Comparison of ENCODE assay signal across 10 cellular contexts in the genomic region with DNA sequence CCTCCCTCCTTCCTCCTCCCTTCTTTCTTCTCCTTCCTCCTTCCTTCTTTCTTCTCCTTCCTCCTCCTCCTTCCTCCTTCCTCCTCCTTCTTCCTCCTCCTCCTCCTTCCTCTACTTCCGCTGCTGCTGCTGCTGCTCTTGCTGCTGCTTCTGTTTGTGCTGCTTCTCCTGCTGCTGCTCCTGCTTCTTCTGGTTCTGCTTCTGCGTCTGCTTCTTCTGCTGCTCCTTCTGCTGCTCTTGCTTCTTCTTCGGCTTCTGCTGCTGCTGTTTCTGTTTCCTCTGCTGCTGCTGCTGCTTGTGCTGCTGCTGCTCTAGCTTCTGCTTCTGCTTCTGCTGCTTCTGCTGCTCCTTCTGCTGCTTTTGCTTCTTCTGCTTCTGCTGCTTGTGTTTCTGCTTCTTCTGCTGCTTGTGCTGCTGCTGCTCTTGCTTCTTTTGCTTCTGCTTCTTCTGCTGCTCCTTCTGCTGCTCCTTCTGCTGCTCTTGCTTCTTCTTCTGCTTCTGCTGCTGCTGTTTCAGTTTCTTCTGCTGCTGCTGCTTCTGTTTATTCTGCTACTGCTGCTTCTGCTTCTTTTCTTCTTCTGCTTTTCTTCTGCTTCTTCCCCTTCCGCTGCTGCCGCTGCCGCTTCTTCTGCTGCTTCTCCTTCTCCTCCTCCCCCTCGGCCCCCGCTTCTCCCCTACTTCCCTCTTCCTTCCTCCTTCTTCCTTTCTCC. TPM values are rescaled to one million over a fixed set of nuclear protein-coding genes. Genes with fewer than 3 reads are reported as not detected.
DNase-seq lines count a peak whose midpoint lies in the region; ATAC-seq and TF ChIP-seq lines count a peak whose summit lies in the region.
"Had no signal": no experiment of that assay in that cellular context is flagged by ENCODE, and none has a peak within 500 bp of the region (broad histone marks: within the 10 kb centered on the region; RNA-seq: fewer than 3 reads in every experiment).

No MANE protein-coding gene starts in this region.

- peaks cover 38% of the 10 kb centered on the region for H3K79me2 ChIP-seq in mammary epithelial cell (ENCODE audit: insufficient read depth, low read length)

- H3K27ac Mint-ChIP-seq in IgD-negative memory B cell (peak overlapping the region; percentile 44 to 86 (median 82)), HFFc6 (no peak overlapping the region)
- H3K27ac Mint-ChIP-seq in activated CD4-positive, alpha-beta memory T cell treated with anti-CD3 and anti-CD28 coated beads, Interleukin-2, amount 10 ng/mL, durations not matched to agents 7 days and 5 days = peak overlapping the region; percentile 91

- peak; percentile 27 for DNase-seq in activated CD4-positive, alpha-beta memory T cell treated with anti-CD3 and anti-CD28 coated beads, Interleukin-2, amount 10 ng/mL, durations not matched to agents 7 days and 5 days
- DNase-seq in right lobe of liver = peak in 2 of 3 donors; percentile 46 to 66
- DNase-seq in HFFc6 = no peak
- DNase-seq in mammary epithelial cell = no peak
- DNase-seq in H4 (ENCODE audit: low spot score) = no peak
- DNase-seq: NCI-H1092 treated with DMSO at 0.1 percent for 48 hours, SK-N-SH had no signal

- no peaks in the 10 kb centered on the region for H3K27me3 ChIP-seq in BLaER1 treated with 17β-estradiol and CSF1 and Interleukin-3, amounts not matched to agents 10 nM and 100 nM
- H3K27me3 ChIP-seq in right lobe of liver (no peaks in the 10 kb centered on the region), mammary epithelial cell (ENCODE audit: insufficient read depth, low read length) (no peaks in the 10 kb centered on the region)

- 20% methylated on average over 8 of the region's 8 CpGs for WGBS in right lobe of liver (ENCODE audit: insufficient coverage, low coverage, low lambda C conversion rate, missing lambda C conversion rate)
- 88% methylated on average over 5 of the region's 8 CpGs for WGBS in mammary epithelial cell (ENCODE audit: low coverage, missing lambda C conversion rate)

- in situ Hi-C loops in mammary epithelial cell (cut with MboI; ENCODE audit: low sequenced_read_pairs in 2 of 2) = no loop called here

- H3K4me3 ChIP-seq in BLaER1 treated with 17β-estradiol and CSF1 and Interleukin-3, amounts not matched to agents 10 nM and 100 nM = peak overlapping the region in 9 of 10 experiments; percentile 8 to 54 (median 44); a peak in 14 of 20 replicates
- H3K4me3 ChIP-seq in right lobe of liver (no peak overlapping the region), mammary epithelial cell (replicated peaks in 1 of 3; ENCODE audit: insufficient read depth in 1 of 3, low read depth in 2 of 3, low read length in 3 of 3) (no peak overlapping the region)

- peak overlapping the region in 9 of 11 experiments; percentile 43 to 76 (median 58); a peak in 17 of 22 replicates for H3K9ac ChIP-seq in BLaER1 treated with 17β-estradiol and CSF1 and Interleukin-3, amounts not matched to agents 10 nM and 100 nM
- no peak overlapping the region for H3K9ac ChIP-seq in mammary epithelial cell (ENCODE audit: insufficient read depth, low read length)
- H3K9ac ChIP-seq: SK-N-SH had no signal

- ATAC-seq in right lobe of liver (peak in 3 of 4 donors; percentile 27 to 41 (median 35)), GM18858 (IDR thresholded peaks at IDR 0.05; ENCODE audit: unreplicated experiment) (no peak)

- peak overlapping the region; percentile 56 to 94 (median 82); a peak in 21 of 22 replicates for H3K4me2 ChIP-seq in BLaER1 treated with 17β-estradiol and CSF1 and Interleukin-3, amounts not matched to agents 10 nM and 100 nM
- H3K4me2 ChIP-seq in mammary epithelial cell (ENCODE audit: insufficient read depth, low read depth, low read length) = no peak overlapping the region
- H3K4me2 ChIP-seq: SK-N-SH had no signal

- peaks cover 0 to 4% (median 0%) of the 10 kb centered on the region in 11 experiments; a peak in 1 of 22 replicates for H3K9me3 ChIP-seq in BLaER1 treated with 17β-estradiol and CSF1 and Interleukin-3, amounts not matched to agents 10 nM and 100 nM (replicated peaks in 1 of 11)
- H3K9me3 ChIP-seq in right lobe of liver (no peaks in the 10 kb centered on the region), mammary epithelial cell (replicated peaks; ENCODE audit: insufficient read depth, low read length) (no peaks in the 10 kb centered on the region)
- H3K9me3 ChIP-seq: SK-N-SH had no signal

- H3K36me3 Mint-ChIP-seq in IgD-negative memory B cell (peaks cover 6% of the 10 kb centered on the region), HFFc6 (ENCODE audit: low read depth) (peaks cover 27% of the 10 kb centered on the region)
- H3K36me3 Mint-ChIP-seq in activated CD4-positive, alpha-beta memory T cell treated with anti-CD3 and anti-CD28 coated beads, Interleukin-2, amount 10 ng/mL, durations not matched to agents 7 days and 5 days (ENCODE audit: low read depth) = peaks cover 75% of the 10 kb centered on the region

- peaks cover 26 to 39% (median 30%) of the 10 kb centered on the region in 10 experiments for H3K4me1 ChIP-seq in BLaER1 treated with 17β-estradiol and CSF1 and Interleukin-3, amounts not matched to agents 10 nM and 100 nM
- H3K4me1 ChIP-seq in right lobe of liver (no peaks in the 10 kb centered on the region), mammary epithelial cell (ENCODE audit: insufficient read depth, low read length) (no peaks in the 10 kb centered on the region)

- H3K4me3 Mint-ChIP-seq in IgD-negative memory B cell (peak overlapping the region; percentile 57 to 93 (median 83)), HFFc6 (no peak overlapping the region)
- H3K4me3 Mint-ChIP-seq in activated CD4-positive, alpha-beta memory T cell treated with anti-CD3 and anti-CD28 coated beads, Interleukin-2, amount 10 ng/mL, durations not matched to agents 7 days and 5 days = peak overlapping the region; percentile 79

- intact Hi-C loops in right lobe of liver (cut with DNase I) (no loop called here), mammary epithelial cell (cut with micrococcal nuclease) (no loop called here)

- no TSS peak for BruUV-seq in mammary epithelial cell (replicated peaks; lab: Mats Ljungman, UMichigan)

- TF ChIP-seq CTCF in right lobe of liver (IDR thresholded peaks at IDR 0.05) (no peak), HFFc6 (IDR thresholded peaks at IDR 0.05) (no peak), mammary epithelial cell (conservative IDR thresholded peaks at IDR 0.05 in 1 of 2, IDR thresholded peaks at IDR 0.05 in 1 of 2; ENCODE audit: extremely low read depth in 1 of 2, insufficient read depth in 1 of 2, low read depth in 1 of 2, low read length in 2 of 2) (no peak)

- POLR2A ChIA-PET in activated CD4-positive, alpha-beta memory T cell treated with anti-CD3 and anti-CD28 coated beads, Interleukin-2, amount 10 ng/mL, durations not matched to agents 7 days and 5 days (lab: Charles Lee) = interaction anchor here (0.9 to 3.7 kb wide), 5 partner anchors 9 to 289 kb away, joined by 3 to 19 read pairs (median 6); partner anchors contain the start of genes C2orf42, MXD1, PCBP1 and SNRNP27

- dilution Hi-C loops in mammary epithelial cell (cut with HindIII; ENCODE audit: low sequenced_read_pairs) = loop anchor here (25.0 kb wide), 1 partner anchor 360 kb away; the partner anchor contains the start of gene PCYOX1

- CTCF ChIA-PET in activated CD4-positive, alpha-beta memory T cell treated with anti-CD3 and anti-CD28 coated beads, Interleukin-2, amount 10 ng/mL, durations not matched to agents 7 days and 5 days (lab: Charles Lee) = interaction anchor here (0.7 to 3.1 kb wide), 6 partner anchors 9 to 241 kb away, joined by 3 to 15 read pairs (median 6); partner anchors contain the start of gene MXD1
- CTCF ChIA-PET in mammary epithelial cell (lab: Charles Lee; ENCODE audit: low non-redundant PET) = no interaction called here

- no peak overlapping the region for H2AFZ ChIP-seq in mammary epithelial cell (ENCODE audit: low read depth, low read length)

- no peaks in the 10 kb centered on the region for H3K9me3 Mint-ChIP-seq in IgD-negative memory B cell
- no peaks in the 10 kb centered on the region for H3K9me3 Mint-ChIP-seq in activated CD4-positive, alpha-beta memory T cell treated with anti-CD3 and anti-CD28 coated beads, Interleukin-2, amount 10 ng/mL, durations not matched to agents 7 days and 5 days
- no peaks in the 10 kb centered on the region for H3K9me3 Mint-ChIP-seq in HFFc6

- TF ChIP-seq POLR2A in right lobe of liver (IDR thresholded peaks at IDR 0.05) = no peak

- H4K20me1 ChIP-seq in BLaER1 treated with 17β-estradiol and CSF1 and Interleukin-3, amounts not matched to agents 10 nM and 100 nM = peaks cover 0 to 15% (median 4%) of the 10 kb centered on the region in 11 experiments; a peak in 10 of 22 replicates
- no peaks in the 10 kb centered on the region for H4K20me1 ChIP-seq in mammary epithelial cell (ENCODE audit: insufficient read depth, low read length)

- H3K27ac ChIP-seq in BLaER1 treated with 17β-estradiol and CSF1 and Interleukin-3, amounts not matched to agents 10 nM and 100 nM = peak overlapping the region; percentile 5 to 77 (median 65); a peak in 19 of 22 replicates
- H3K27ac ChIP-seq in right lobe of liver (no peak overlapping the region), mammary epithelial cell (ENCODE audit: insufficient read depth, low read depth, low read length) (no peak overlapping the region)

- H3K36me3 ChIP-seq in BLaER1 treated with 17β-estradiol and CSF1 and Interleukin-3, amounts not matched to agents 10 nM and 100 nM = peaks cover 59 to 85% (median 76%) of the 10 kb centered on the region in 11 experiments
- H3K36me3 ChIP-seq in right lobe of liver (peaks cover 0 to 74% (median 20%) of the 10 kb centered on the region in 4 donors), mammary epithelial cell (ENCODE audit: insufficient read depth, low read length) (peaks cover 35% of the 10 kb centered on the region)

- H3K4me1 Mint-ChIP-seq in IgD-negative memory B cell = peaks cover 20 to 32% (median 24%) of the 10 kb centered on the region in 3 donors
- H3K4me1 Mint-ChIP-seq in activated CD4-positive, alpha-beta memory T cell treated with anti-CD3 and anti-CD28 coated beads, Interleukin-2, amount 10 ng/mL, durations not matched to agents 7 days and 5 days = peaks cover 56% of the 10 kb centered on the region
- peaks cover 7% of the 10 kb centered on the region for H3K4me1 Mint-ChIP-seq in HFFc6 (ENCODE audit: low read depth)

- no peaks in the 10 kb centered on the region for H3K27me3 Mint-ChIP-seq in IgD-negative memory B cell
- H3K27me3 Mint-ChIP-seq in activated CD4-positive, alpha-beta memory T cell treated with anti-CD3 and anti-CD28 coated beads, Interleukin-2, amount 10 ng/mL, durations not matched to agents 7 days and 5 days = no peaks in the 10 kb centered on the region
- H3K27me3 Mint-ChIP-seq in HFFc6 (ENCODE audit: insufficient read depth) = no peaks in the 10 kb centered on the region; the same call in 1 of the 2 replicates

RNA-seq across cellular contexts. Expression of gene SNRNP27, which starts 8.6 kb away (rescaled TPM):
- polyA plus RNA-seq in IgD-negative memory B cell (79.0 TPM), mammary epithelial cell (29.8 TPM)
- total RNA-seq in activated CD4-positive, alpha-beta memory T cell treated with anti-CD3 and anti-CD28 coated beads, Interleukin-2, amount 10 ng/mL, durations not matched to agents 7 days and 5 days = 10 to 100 TPM; 59.3 to 63.3 TPM
- total RNA-seq in right lobe of liver (10 to 100 TPM; 12.1 to 37.7 (median 17.2) TPM), mammary epithelial cell (10 to 100 TPM; 25.3 to 51.2 TPM)
- total RNA-seq in HFFc6 (2021; fragmentation: NEBNext Ultra II Directional; extraction: Animal tissue kit (Norgen Biotek cat#: 25700)) = 10 to 100 TPM; 46.4 to 62.0 (median 55.7) TPM
- 3.8 TPM for polyA minus RNA-seq in mammary epithelial cell
- total RNA-seq in H4 (2014; rRNA removed; shearing (Covaris generic)) = 62.8 and 63.7 TPM in 2 replicates

RNA-seq across cellular contexts. Expression of gene MXD1, which starts 12.5 kb away (rescaled TPM):
- polyA plus RNA-seq in IgD-negative memory B cell = 6.8 TPM
- total RNA-seq in activated CD4-positive, alpha-beta memory T cell treated with anti-CD3 and anti-CD28 coated beads, Interleukin-2, amount 10 ng/mL, durations not matched to agents 7 days and 5 days = 10 to 100 TPM; 40.8 to 47.5 TPM
- total RNA-seq in right lobe of liver = 10 to 100 TPM in 1 of 6 experiments, 1 to 10 TPM in 5; 3.5 to 13.1 (median 4.3) TPM
- 1 to 10 TPM; 4.1 to 9.1 (median 6.9) TPM for total RNA-seq in HFFc6 (2021; fragmentation: NEBNext Ultra II Directional; extraction: Animal tissue kit (Norgen Biotek cat#: 25700))
- total RNA-seq in mammary epithelial cell = 10 to 100 TPM in 1 of 2 donors, 1 to 10 TPM in 1; 8.7 to 21.1 TPM
- polyA plus RNA-seq in mammary epithelial cell = 5.5 TPM
- polyA minus RNA-seq in mammary epithelial cell = 6.8 TPM
- 0.94 and 1.6 TPM in 2 replicates for total RNA-seq in H4 (2014; rRNA removed; shearing (Covaris generic))

RNA-seq across cellular contexts. Expression of gene ASPRV1, which starts 59.1 kb away (rescaled TPM):
- 0.35 TPM for polyA plus RNA-seq in IgD-negative memory B cell
- under 1 TPM; 0.98 TPM for total RNA-seq in activated CD4-positive, alpha-beta memory T cell treated with anti-CD3 and anti-CD28 coated beads, Interleukin-2, amount 10 ng/mL, durations not matched to agents 7 days and 5 days
- under 1 TPM; 0.31 to 0.98 (median 0.59) TPM for total RNA-seq in right lobe of liver
- total RNA-seq in HFFc6 (2021; fragmentation: NEBNext Ultra II Directional; extraction: Animal tissue kit (Norgen Biotek cat#: 25700)) = under 1 TPM in 2 of 6 experiments, not detected in 4; 0.07 to 0.15 TPM
- under 1 TPM in 1 of 2 donors, not detected in 1; 0.17 TPM for total RNA-seq in mammary epithelial cell
- 0.05 TPM for polyA plus RNA-seq in mammary epithelial cell
- polyA minus RNA-seq in mammary epithelial cell = not detected
- 0.23 TPM in 1 of 2 replicates, not detected in the other for total RNA-seq in H4 (2014; rRNA removed; shearing (Covaris generic))

Comparison
In these comparisons a context has a peak if more than half of its experiments do, and no peak if none do; other contexts are left out.
1. H3K27ac ChIP-seq: peak in BLaER1 treated with 17β-estradiol and CSF1 and Interleukin-3, amounts not matched to agents 10 nM and 100 nM (11 of 11); none in right lobe of liver (0 of 3) and mammary epithelial cell (single experiment).
2. H3K4me3 ChIP-seq: peak in BLaER1 treated with 17β-estradiol and CSF1 and Interleukin-3, amounts not matched to agents 10 nM and 100 nM (9 of 10); none in right lobe of liver (0 of 3) and mammary epithelial cell (0 of 3).
3. DNase-seq: peak in activated CD4-positive, alpha-beta memory T cell treated with anti-CD3 and anti-CD28 coated beads, Interleukin-2, amount 10 ng/mL, durations not matched to agents 7 days and 5 days (single experiment) and right lobe of liver (2 of 3); none in HFFc6 (single experiment), mammary epithelial cell (single experiment) and H4 (single experiment).